8 cellular contexts compared by ENCODE assay signal in genomic region chr15:43105778-43106485, GRCh38.
DNase-seq lines count a peak whose midpoint lies in the region; ATAC-seq lines count a peak whose summit lies in the region.

TSS of gene UBR1 (minus strand) at chr15:43106038. CDS start at chr15:43106022, 16 bp downstream.

- H3K4me3 Mint-ChIP-seq in central memory CD8-positive, alpha-beta T cell, result peak within 1 kb of the TSS; percentile 86

- H3K4me1 Mint-ChIP-seq in central memory CD8-positive, alpha-beta T cell, result peaks cover 50% of the 10 kb centered on the region

- no peaks in the 10 kb centered on the region for H3K9me3 Mint-ChIP-seq in central memory CD8-positive, alpha-beta T cell

- peak; percentile 91 for DNase-seq in AG08395 (ENCODE audit: low spot score)
- peak; percentile 70 for DNase-seq in NCI-H446 treated with DMSO at 0.1 percent for 48 hours (lab: John Stamatoyannopoulos, UW)
- peak; percentile 73 to 81 for DNase-seq in central memory CD8-positive, alpha-beta T cell (ENCODE audit: low spot score in 2 of 2)
- DNase-seq in iris pigment epithelial cell (ENCODE audit: low read depth), result peak; percentile 93
- DNase-seq in stimulated activated CD4-positive, alpha-beta T cell treated with anti-CD3 and anti-CD28 coated beads, Interleukin-12 subunit alpha, Interleukin-12 subunit beta, amount 100 ng/mL, for 24 hours (ENCODE audit: low read depth in 2 of 2), result peak; percentile 81 to 86

- H3K27ac Mint-ChIP-seq in central memory CD8-positive, alpha-beta T cell (ENCODE audit: low read depth), result peak within 1 kb of the TSS; percentile 98

- peaks cover 24% of the 10 kb centered on the region for H3K36me3 Mint-ChIP-seq in central memory CD8-positive, alpha-beta T cell (ENCODE audit: insufficient read depth)

- H3K27me3 Mint-ChIP-seq in central memory CD8-positive, alpha-beta T cell, result no peaks in the 10 kb centered on the region

- ATAC-seq in GM19023 (IDR thresholded peaks at IDR 0.05; ENCODE audit: unreplicated experiment) (peak; percentile 89), HG03342 (IDR thresholded peaks at IDR 0.05; ENCODE audit: unreplicated experiment) (peak; percentile 87)
- ATAC-seq in activated CD4-positive, CD25-positive, alpha-beta regulatory T cell treated with anti-CD3 and anti-CD28 coated beads, Interleukin-2, amount 50 U/mL, for 24 hours, result peak; percentile 93 to 94
- ATAC-seq in central memory CD8-positive, alpha-beta T cell (replicated peaks; ENCODE audit: extremely low read depth, poor library complexity, severe bottlenecking), result peak; percentile 89

Comparison
In these comparisons a context has a peak if more than half of its experiments do, and no peak if none do; other contexts are left out.
1. Peak in every context shown above with its lines: DNase-seq and ATAC-seq.